7 cellular contexts compared by ENCODE assay signal in the genomic region with DNA sequence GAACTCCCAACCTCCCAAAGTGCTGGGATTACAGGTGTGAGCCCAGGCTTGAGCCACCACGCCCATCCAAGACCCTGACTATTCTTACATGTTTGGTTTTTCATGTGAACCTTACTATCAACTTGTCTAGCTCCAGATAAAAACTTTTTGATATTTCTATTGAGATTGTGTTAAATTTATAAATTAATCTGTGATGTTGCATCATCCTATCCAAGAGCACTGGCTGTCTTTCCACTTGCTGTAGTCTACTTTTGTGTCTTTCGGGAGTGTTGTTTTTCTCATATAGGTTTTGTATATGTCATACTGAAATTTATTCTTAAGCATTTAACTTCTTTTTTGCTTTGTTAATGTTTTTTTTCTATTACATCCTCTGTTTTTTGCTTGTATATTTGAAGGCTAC.
"Had no signal": no experiment of that assay in that cellular context is flagged by ENCODE, and none has a peak within 500 bp of the region (broad histone marks: within the 10 kb centered on the region; RNA-seq: fewer than 3 reads in every experiment).

No MANE protein-coding gene starts in this region.

- ATAC-seq: GM23338 had no signal

- FAIRE-seq: H1, H54 had no signal

- DNase-seq: H9, HCEC 1CT, KG1 had no signal

- H3K4me2 ChIP-seq: GM23338 had no signal

- H3K27ac ChIP-seq: HL-60 had no signal

- H2AFZ ChIP-seq: GM23338 had no signal

- H3K4me3 ChIP-seq: GM23338 had no signal
